In the genomic region with DNA sequence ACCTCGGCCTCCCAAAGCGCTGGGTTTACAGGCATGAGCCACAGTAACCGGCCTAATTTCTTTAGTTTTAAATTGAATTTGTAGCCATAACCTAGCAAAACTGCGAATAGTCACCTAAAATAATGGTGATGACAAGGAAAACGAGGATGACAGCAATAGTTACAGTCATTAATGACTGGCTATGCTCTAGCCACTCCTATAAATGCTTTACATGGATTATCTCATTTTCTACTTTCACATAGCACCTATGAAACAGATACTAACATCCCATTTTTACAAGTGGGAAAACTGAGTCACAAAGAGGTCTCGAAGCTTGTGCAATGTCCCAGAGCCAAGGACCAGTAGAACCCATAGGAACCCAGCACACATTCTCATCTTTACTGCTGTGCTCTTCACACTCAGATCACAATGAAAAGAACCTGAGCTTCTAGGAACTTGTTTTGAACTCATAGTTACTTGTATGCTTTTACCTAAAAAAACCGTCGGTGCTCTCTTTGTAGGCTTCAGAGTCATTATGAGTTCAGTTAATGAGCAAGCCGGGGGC, we compare ENCODE assay signal across 1 cellular context.
TF ChIP-seq lines count a peak whose summit lies in the region.

No MANE protein-coding gene starts in this region.

TF ChIP-seq in SK-N-SH treated with all-trans-retinoic acid at 6 μM for 48 hours, 23 proteins besides CTCF, POLR2A, EP300 and RAD21 (continued from another document):
- TF ChIP-seq, protein P1, sequence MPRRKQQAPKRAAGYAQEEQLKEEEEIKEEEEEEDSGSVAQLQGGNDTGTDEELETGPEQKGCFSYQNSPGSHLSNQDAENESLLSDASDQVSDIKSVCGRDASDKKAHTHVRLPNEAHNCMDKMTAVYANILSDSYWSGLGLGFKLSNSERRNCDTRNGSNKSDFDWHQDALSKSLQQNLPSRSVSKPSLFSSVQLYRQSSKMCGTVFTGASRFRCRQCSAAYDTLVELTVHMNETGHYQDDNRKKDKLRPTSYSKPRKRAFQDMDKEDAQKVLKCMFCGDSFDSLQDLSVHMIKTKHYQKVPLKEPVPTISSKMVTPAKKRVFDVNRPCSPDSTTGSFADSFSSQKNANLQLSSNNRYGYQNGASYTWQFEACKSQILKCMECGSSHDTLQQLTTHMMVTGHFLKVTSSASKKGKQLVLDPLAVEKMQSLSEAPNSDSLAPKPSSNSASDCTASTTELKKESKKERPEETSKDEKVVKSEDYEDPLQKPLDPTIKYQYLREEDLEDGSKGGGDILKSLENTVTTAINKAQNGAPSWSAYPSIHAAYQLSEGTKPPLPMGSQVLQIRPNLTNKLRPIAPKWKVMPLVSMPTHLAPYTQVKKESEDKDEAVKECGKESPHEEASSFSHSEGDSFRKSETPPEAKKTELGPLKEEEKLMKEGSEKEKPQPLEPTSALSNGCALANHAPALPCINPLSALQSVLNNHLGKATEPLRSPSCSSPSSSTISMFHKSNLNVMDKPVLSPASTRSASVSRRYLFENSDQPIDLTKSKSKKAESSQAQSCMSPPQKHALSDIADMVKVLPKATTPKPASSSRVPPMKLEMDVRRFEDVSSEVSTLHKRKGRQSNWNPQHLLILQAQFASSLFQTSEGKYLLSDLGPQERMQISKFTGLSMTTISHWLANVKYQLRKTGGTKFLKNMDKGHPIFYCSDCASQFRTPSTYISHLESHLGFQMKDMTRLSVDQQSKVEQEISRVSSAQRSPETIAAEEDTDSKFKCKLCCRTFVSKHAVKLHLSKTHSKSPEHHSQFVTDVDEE (CRISPR knock-in tag; IDR thresholded peaks at IDR 0.05), result no peak
- TF ChIP-seq, protein P2, sequence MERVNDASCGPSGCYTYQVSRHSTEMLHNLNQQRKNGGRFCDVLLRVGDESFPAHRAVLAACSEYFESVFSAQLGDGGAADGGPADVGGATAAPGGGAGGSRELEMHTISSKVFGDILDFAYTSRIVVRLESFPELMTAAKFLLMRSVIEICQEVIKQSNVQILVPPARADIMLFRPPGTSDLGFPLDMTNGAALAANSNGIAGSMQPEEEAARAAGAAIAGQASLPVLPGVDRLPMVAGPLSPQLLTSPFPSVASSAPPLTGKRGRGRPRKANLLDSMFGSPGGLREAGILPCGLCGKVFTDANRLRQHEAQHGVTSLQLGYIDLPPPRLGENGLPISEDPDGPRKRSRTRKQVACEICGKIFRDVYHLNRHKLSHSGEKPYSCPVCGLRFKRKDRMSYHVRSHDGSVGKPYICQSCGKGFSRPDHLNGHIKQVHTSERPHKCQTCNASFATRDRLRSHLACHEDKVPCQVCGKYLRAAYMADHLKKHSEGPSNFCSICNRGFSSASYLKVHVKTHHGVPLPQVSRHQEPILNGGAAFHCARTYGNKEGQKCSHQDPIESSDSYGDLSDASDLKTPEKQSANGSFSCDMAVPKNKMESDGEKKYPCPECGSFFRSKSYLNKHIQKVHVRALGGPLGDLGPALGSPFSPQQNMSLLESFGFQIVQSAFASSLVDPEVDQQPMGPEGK (CRISPR knock-in tag; IDR thresholded peaks at IDR 0.05; ENCODE audit: borderline replicate concordance), result no peak
- no peak for TF ChIP-seq TOX (CRISPR knock-in tag; IDR thresholded peaks at IDR 0.05; ENCODE audit: borderline replicate concordance)
- TF ChIP-seq, protein P3, sequence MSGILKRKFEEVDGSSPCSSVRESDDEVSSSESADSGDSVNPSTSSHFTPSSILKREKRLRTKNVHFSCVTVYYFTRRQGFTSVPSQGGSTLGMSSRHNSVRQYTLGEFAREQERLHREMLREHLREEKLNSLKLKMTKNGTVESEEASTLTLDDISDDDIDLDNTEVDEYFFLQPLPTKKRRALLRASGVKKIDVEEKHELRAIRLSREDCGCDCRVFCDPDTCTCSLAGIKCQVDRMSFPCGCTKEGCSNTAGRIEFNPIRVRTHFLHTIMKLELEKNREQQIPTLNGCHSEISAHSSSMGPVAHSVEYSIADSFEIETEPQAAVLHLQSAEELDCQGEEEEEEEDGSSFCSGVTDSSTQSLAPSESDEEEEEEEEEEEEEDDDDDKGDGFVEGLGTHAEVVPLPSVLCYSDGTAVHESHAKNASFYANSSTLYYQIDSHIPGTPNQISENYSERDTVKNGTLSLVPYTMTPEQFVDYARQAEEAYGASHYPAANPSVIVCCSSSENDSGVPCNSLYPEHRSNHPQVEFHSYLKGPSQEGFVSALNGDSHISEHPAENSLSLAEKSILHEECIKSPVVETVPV (CRISPR knock-in tag; IDR thresholded peaks at IDR 0.05), result no peak
- no peak for TF ChIP-seq CSDC2 (CRISPR knock-in tag; IDR thresholded peaks at IDR 0.05)
- TF ChIP-seq ESRRG (CRISPR knock-in tag; IDR thresholded peaks at IDR 0.05), result no peak
TF ChIP-seq in SK-N-SH treated with all-trans-retinoic acid at 6 μM for 48 hours: peak in this region for 0.
